11 cellular contexts compared by ENCODE assay signal in genomic region chr16:2460916-2461315, GRCh38. TPM values are rescaled to one million over a fixed set of nuclear protein-coding genes. Genes with fewer than 3 reads are reported as not detected.
DNase-seq lines count a peak whose midpoint lies in the region; ATAC-seq and TF ChIP-seq lines count a peak whose summit lies in the region.
"Had no signal": no experiment of that assay in that cellular context is flagged by ENCODE, and none has a peak within 500 bp of the region (broad histone marks: within the 10 kb centered on the region; RNA-seq: fewer than 3 reads in every experiment).

No MANE protein-coding gene starts in this region.

- H3K4me3 ChIP-seq in MM.1S (ENCODE audit: low read length) (peak overlapping the region; percentile 72), osteoblast (ENCODE audit: insufficient read depth, low read length) (peak overlapping the region; percentile 81), sigmoid colon (no peak overlapping the region)

- H3K4me3 Mint-ChIP-seq in activated CD4-positive, alpha-beta T cell treated with anti-CD3 and anti-CD28 coated beads for 36 hours = peak overlapping the region; percentile 73
- H3K4me3 Mint-ChIP-seq in chondrocyte (ENCODE audit: unreplicated experiment) = peak overlapping the region; percentile 44

- H3K36me3 ChIP-seq in MM.1S (replicated peaks; ENCODE audit: insufficient read depth, low read length) (no peaks in the 10 kb centered on the region; the same call in 1 of the 2 replicates), osteoblast (ENCODE audit: insufficient read depth, low read length) (peaks cover 17% of the 10 kb centered on the region), sigmoid colon (no peaks in the 10 kb centered on the region)

- TF ChIP-seq EP300 in sigmoid colon (IDR thresholded peaks at IDR 0.05) = no peak

- no peak overlapping the region for H3K27ac ChIP-seq in MM.1S (ENCODE audit: low read length)
- H3K27ac ChIP-seq in osteoblast (ENCODE audit: low read depth, low read length) = no peak overlapping the region
- no peak overlapping the region for H3K27ac ChIP-seq in sigmoid colon

- no peaks in the 10 kb centered on the region for H3K27me3 Mint-ChIP-seq in activated CD4-positive, alpha-beta T cell treated with anti-CD3 and anti-CD28 coated beads for 36 hours
- no peaks in the 10 kb centered on the region for H3K27me3 Mint-ChIP-seq in chondrocyte (ENCODE audit: low read depth)

- TF ChIP-seq CTCF in MM.1S (IDR thresholded peaks at IDR 0.05; ENCODE audit: low read length) (no peak), chondrocyte (IDR thresholded peaks at IDR 0.05) (no peak), osteoblast (IDR thresholded peaks at IDR 0.05; ENCODE audit: extremely low read depth, low read depth, low read length) (no peak), sigmoid colon (IDR thresholded peaks at IDR 0.05) (no peak)

- no peak overlapping the region for H3K27ac Mint-ChIP-seq in activated CD4-positive, alpha-beta T cell treated with anti-CD3 and anti-CD28 coated beads for 36 hours
- no peak overlapping the region for H3K27ac Mint-ChIP-seq in chondrocyte (ENCODE audit: unreplicated experiment)

- ATAC-seq in activated CD4-positive, alpha-beta T cell treated with anti-CD3 and anti-CD28 coated beads for 36 hours = no peak

- no peak for DNase-seq in activated CD4-positive, alpha-beta T cell treated with anti-CD3 and anti-CD28 coated beads for 36 hours
- DNase-seq in activated CD4-positive, alpha-beta T cell treated with anti-CD3 and anti-CD28 coated beads for 4 hours = no peak
- DNase-seq in MM.1S = no peak
- DNase-seq in chondrocyte (ENCODE audit: low spot score) = peak; percentile 82
- no peak for DNase-seq in osteoblast (ENCODE audit: insufficient read length, low spot score, missing footprints)
- no peak for DNase-seq in NCI-H226
- no peak for DNase-seq in AG08396 (ENCODE audit: low spot score)
- DNase-seq in sigmoid colon = no peak
- DNase-seq: ACHN; activated CD4-positive, alpha-beta T cell treated with anti-CD3 and anti-CD28 coated beads, Interleukin-2, amount 50 U/mL, for 4 hours; heart left ventricle had no signal

- H3K9me3 Mint-ChIP-seq in activated CD4-positive, alpha-beta T cell treated with anti-CD3 and anti-CD28 coated beads for 36 hours (ENCODE audit: low read depth) = no peaks in the 10 kb centered on the region
- no peaks in the 10 kb centered on the region for H3K9me3 Mint-ChIP-seq in chondrocyte (ENCODE audit: low read depth)

- H4K20me1 ChIP-seq in MM.1S (ENCODE audit: insufficient read depth, low read length) (no peaks in the 10 kb centered on the region), osteoblast (ENCODE audit: insufficient read depth, low read length) (no peaks in the 10 kb centered on the region)

- peaks cover 6% of the 10 kb centered on the region for H3K4me1 Mint-ChIP-seq in activated CD4-positive, alpha-beta T cell treated with anti-CD3 and anti-CD28 coated beads for 36 hours
- H3K4me1 Mint-ChIP-seq in chondrocyte (ENCODE audit: low read depth) = peaks cover 14% of the 10 kb centered on the region

- H3K4me2 ChIP-seq in MM.1S (ENCODE audit: low read depth, low read length) = peak overlapping the region; percentile 96
- peak overlapping the region; percentile 97 for H3K4me2 ChIP-seq in osteoblast (ENCODE audit: insufficient read depth, low read length)

- TF ChIP-seq POLR2A in sigmoid colon (IDR thresholded peaks at IDR 0.05) = no peak

- POLR2A ChIA-PET in activated CD4-positive, alpha-beta T cell treated with anti-CD3 and anti-CD28 coated beads for 36 hours (lab: Charles Lee) = interaction anchor here (1.5 kb wide), 1 partner anchor 306 kb away, joined by 6 read pairs; the partner anchor contains the start of gene TRAF7

- peaks cover 14% of the 10 kb centered on the region for H3K79me2 ChIP-seq in MM.1S (ENCODE audit: low read length)
- no peaks in the 10 kb centered on the region for H3K79me2 ChIP-seq in osteoblast (ENCODE audit: insufficient read depth, low read length)

- H3K36me3 Mint-ChIP-seq in activated CD4-positive, alpha-beta T cell treated with anti-CD3 and anti-CD28 coated beads for 36 hours (ENCODE audit: low read depth) = peaks cover 13% of the 10 kb centered on the region
- no peaks in the 10 kb centered on the region for H3K36me3 Mint-ChIP-seq in chondrocyte (ENCODE audit: low read depth)

- H3F3A ChIP-seq in MM.1S (ENCODE audit: insufficient read depth, low read length) = peaks cover 21% of the 10 kb centered on the region

- WGBS in sigmoid colon, 2 donors = 89% methylated on average over 13 of the region's 13 CpGs

- peak overlapping the region; percentile 81; the same call in 1 of the 2 replicates for H3K9ac ChIP-seq in MM.1S (ENCODE audit: low read length)

- CTCF ChIA-PET in activated CD4-positive, alpha-beta T cell treated with anti-CD3 and anti-CD28 coated beads for 36 hours (lab: Charles Lee) = no interaction called here

- H3K9me2 ChIP-seq in MM.1S (replicated peaks; ENCODE audit: insufficient read depth, low read length) = no peaks in the 10 kb centered on the region

- H2AFZ ChIP-seq in MM.1S (ENCODE audit: low read length) (no peak overlapping the region), osteoblast (ENCODE audit: low read length) (no peak overlapping the region)

- H3K4me1 ChIP-seq in MM.1S (ENCODE audit: low read length) (peaks cover 15% of the 10 kb centered on the region), osteoblast (ENCODE audit: insufficient read depth, low read length) (peaks cover 8% of the 10 kb centered on the region), sigmoid colon (peaks cover 0 to 17% (median 16%) of the 10 kb centered on the region in 4 donors)

- intact Hi-C loops in activated CD4-positive, alpha-beta T cell treated with anti-CD3 and anti-CD28 coated beads for 36 hours (cut with DNase I, micrococcal nuclease) = loop anchor here (1.0 to 5.0 kb wide), 8 partner anchors 13 to 193 kb away; partner anchors contain the start of genes ABCA3 (in 1 of the 2), ATP6V0C (in 1 of the 2), CCNF (in 1 of the 2) and RNPS1 (in 1 of the 2)
- intact Hi-C loops in sigmoid colon (cut with DNase I) = no loop called here

- H3K27me3 ChIP-seq in MM.1S (replicated peaks; ENCODE audit: insufficient read depth, low read length) = no peaks in the 10 kb centered on the region
- H3K27me3 ChIP-seq in osteoblast (ENCODE audit: insufficient read depth, low read length) = no peaks in the 10 kb centered on the region
- H3K27me3 ChIP-seq in sigmoid colon = no peaks in the 10 kb centered on the region
- H3K27me3 ChIP-seq: heart left ventricle had no signal

- H3K9me3 ChIP-seq in MM.1S (replicated peaks; ENCODE audit: insufficient read depth, low read length) (no peaks in the 10 kb centered on the region), osteoblast (ENCODE audit: low read depth, low read length) (no peaks in the 10 kb centered on the region), sigmoid colon (no peaks in the 10 kb centered on the region)
- H3K9me3 ChIP-seq: heart left ventricle had no signal

RNA-seq across cellular contexts. Expression of gene TEDC2, which starts 1.0 kb away (rescaled TPM):
- 10 to 100 TPM; 21.0 to 23.1 TPM for total RNA-seq in activated CD4-positive, alpha-beta T cell treated with anti-CD3 and anti-CD28 coated beads for 36 hours
- 3.9 to 6.5 TPM (median 5.5 TPM) in 3 replicates for total RNA-seq in chondrocyte
- total RNA-seq in osteoblast = 3.5 and 5.1 TPM in 2 replicates
- 1 to 10 TPM in 1 of 4 donors, not detected in 3; 8.3 TPM for total RNA-seq in sigmoid colon
- 10 to 100 TPM in 1 of 3 donors, 1 to 10 TPM in 1, under 1 TPM in 1; 0.60 to 10.6 (median 2.3) TPM for polyA plus RNA-seq in sigmoid colon

RNA-seq across cellular contexts. Expression of gene NTN3, which starts 10.2 kb away (rescaled TPM):
- not detected for total RNA-seq in activated CD4-positive, alpha-beta T cell treated with anti-CD3 and anti-CD28 coated beads for 36 hours
- total RNA-seq in chondrocyte (1.5 to 2.1 TPM (median 1.8 TPM) in 3 replicates), osteoblast (under 0.01 and 0.36 TPM in 2 replicates), sigmoid colon (under 1 TPM in 1 of 4 donors, not detected in 3; 0.83 TPM)
- polyA plus RNA-seq in sigmoid colon = under 1 TPM in 1 of 3 donors, not detected in 2; 0.13 TPM
- polyA plus RNA-seq: heart left ventricle had no signal

RNA-seq across cellular contexts. Expression of gene TBC1D24, which starts 14.0 kb away (rescaled TPM):
- 10 to 100 TPM; 10.4 to 12.7 TPM for total RNA-seq in activated CD4-positive, alpha-beta T cell treated with anti-CD3 and anti-CD28 coated beads for 36 hours
- total RNA-seq in chondrocyte (17.9 to 19.6 TPM (median 18.7 TPM) in 3 replicates), osteoblast (15.9 and 16.6 TPM in 2 replicates), sigmoid colon (10 to 100 TPM in 2 of 4 donors, 1 to 10 TPM in 2; 5.9 to 16.1 (median 10.5) TPM)
- 1 to 10 TPM in 2 of 3 donors, under 1 TPM in 1; 0.60 to 6.5 (median 1.4) TPM for polyA plus RNA-seq in sigmoid colon

RNA-seq across cellular contexts. Expression of gene CCNF, which starts 31.7 kb away (rescaled TPM):
- total RNA-seq in activated CD4-positive, alpha-beta T cell treated with anti-CD3 and anti-CD28 coated beads for 36 hours = 10 to 100 TPM; 52.2 to 53.4 TPM
- 4.9 to 7.7 TPM (median 7.6 TPM) in 3 replicates for total RNA-seq in chondrocyte
- total RNA-seq in osteoblast = 6.9 and 7.4 TPM in 2 replicates
- total RNA-seq in sigmoid colon = 1 to 10 TPM in 2 of 4 donors, under 1 TPM in 2; 0.71 to 1.9 (median 1.1) TPM
- 10 to 100 TPM in 1 of 3 donors, 1 to 10 TPM in 1, under 1 TPM in 1; 0.60 to 11.6 (median 1.2) TPM for polyA plus RNA-seq in sigmoid colon

RNA-seq across cellular contexts. Expression of gene ATP6V0C, which starts 52.8 kb away (rescaled TPM):
- 100 to 1,000 TPM in 1 of 2 experiments, 10 to 100 TPM in 1; 91.7 to 130 TPM for total RNA-seq in activated CD4-positive, alpha-beta T cell treated with anti-CD3 and anti-CD28 coated beads for 36 hours
- 168 to 200 TPM (median 197 TPM) in 3 replicates for total RNA-seq in chondrocyte
- 18.8 and 22.7 TPM in 2 replicates for total RNA-seq in osteoblast
- total RNA-seq in sigmoid colon = 10 to 100 TPM; 33.2 to 51.5 (median 42.5) TPM
- 100 to 1,000 TPM in 1 of 3 donors, 10 to 100 TPM in 2; 79.3 to 233 (median 99.0) TPM for polyA plus RNA-seq in sigmoid colon

Comparison
In these comparisons a context has a peak if more than half of its experiments do, and no peak if none do; other contexts are left out.
1. H3K4me3 ChIP-seq: peak in MM.1S (single experiment) and osteoblast (single experiment); none in sigmoid colon (0 of 4).